In the genomic region with DNA sequence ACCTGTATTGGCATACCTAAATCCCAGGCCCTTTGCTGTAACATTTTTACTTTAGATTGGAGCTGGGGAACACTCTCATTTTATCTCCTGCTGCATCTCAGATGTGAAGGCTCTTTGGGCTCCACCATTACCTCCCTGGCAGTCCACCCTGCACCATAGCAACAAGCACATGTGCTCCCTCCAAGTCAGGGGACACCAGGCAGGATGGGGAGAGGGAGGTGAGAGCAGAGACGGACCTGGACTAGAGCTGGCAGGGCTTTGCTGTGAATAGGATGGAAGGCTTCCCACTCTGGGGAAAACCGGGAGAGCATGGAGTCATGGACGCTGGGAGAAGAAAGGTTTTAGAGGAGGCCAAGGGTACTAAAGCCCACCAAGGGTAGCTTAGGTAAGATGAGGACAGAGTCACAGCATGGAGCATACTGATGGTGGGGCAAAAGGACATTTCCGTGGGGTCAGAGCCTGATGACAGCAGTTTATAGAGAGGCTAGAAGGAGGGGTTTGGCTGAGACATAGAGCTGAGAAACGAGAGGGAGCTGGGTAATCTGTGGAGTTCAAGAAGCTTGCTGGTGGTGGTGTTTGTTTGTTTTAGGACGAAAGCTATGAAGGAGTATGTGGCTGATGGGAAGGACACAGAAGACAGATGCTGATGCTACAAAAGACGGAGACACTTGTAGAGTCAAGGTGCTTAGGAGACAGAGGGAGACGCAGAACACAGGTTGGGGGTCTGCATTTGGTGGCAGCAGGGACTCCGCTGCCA, we compare ENCODE assay signal across 17 cellular contexts.
DNase-seq lines count a peak whose midpoint lies in the region; ATAC-seq and TF ChIP-seq lines count a peak whose summit lies in the region.
"Had no signal": no experiment of that assay in that cellular context is flagged by ENCODE, and none has a peak within 500 bp of the region (broad histone marks: within the 10 kb centered on the region; RNA-seq: fewer than 3 reads in every experiment).

No MANE protein-coding gene starts in this region.

- H3K27me3 Mint-ChIP-seq in osteocyte (ENCODE audit: unreplicated experiment) = no peaks in the 10 kb centered on the region
- H3K27me3 Mint-ChIP-seq in activated T-cell treated with anti-CD3 and anti-CD28 coated beads, Interleukin-2, amount 50 U/mL, for 72 hours (ENCODE audit: low read depth) = peaks cover 15% of the 10 kb centered on the region

- H3K4me1 ChIP-seq in gastroesophageal sphincter (peaks cover 4 to 42% (median 12%) of the 10 kb centered on the region in 3 donors), upper lobe of left lung (peaks cover 0 to 6% (median 5%) of the 10 kb centered on the region in 4 donors)

- H3K27ac Mint-ChIP-seq in osteocyte (ENCODE audit: unreplicated experiment) = peak overlapping the region; percentile 89
- no peak overlapping the region for H3K27ac Mint-ChIP-seq in activated T-cell treated with anti-CD3 and anti-CD28 coated beads, Interleukin-2, amount 50 U/mL, for 72 hours
- H3K27ac Mint-ChIP-seq: activated naive CD4-positive, alpha-beta T cell treated with anti-CD3 and anti-CD28 coated beads, Interleukin-2, amount 50 U/mL, for 72 hours had no signal

- no peak overlapping the region for H3K4me3 ChIP-seq in gastroesophageal sphincter
- H3K4me3 ChIP-seq in upper lobe of left lung = no peak overlapping the region
- H3K4me3 ChIP-seq: BLaER1 had no signal

- no peaks in the 10 kb centered on the region for H3K36me3 Mint-ChIP-seq in osteocyte (ENCODE audit: unreplicated experiment)
- H3K36me3 Mint-ChIP-seq in activated T-cell treated with anti-CD3 and anti-CD28 coated beads, Interleukin-2, amount 50 U/mL, for 72 hours (ENCODE audit: insufficient read depth in 2 of 2) = no peaks in the 10 kb centered on the region
- H3K36me3 Mint-ChIP-seq: activated naive CD4-positive, alpha-beta T cell treated with anti-CD3 and anti-CD28 coated beads, Interleukin-2, amount 50 U/mL, for 72 hours had no signal

- TF ChIP-seq EP300 in gastroesophageal sphincter (IDR thresholded peaks at IDR 0.05) = no peak
- no peak for TF ChIP-seq EP300 in upper lobe of left lung (IDR thresholded peaks at IDR 0.05)

- H3K27me3 ChIP-seq in gastroesophageal sphincter (no peaks in the 10 kb centered on the region), upper lobe of left lung (no peaks in the 10 kb centered on the region)
- H3K27me3 ChIP-seq: BLaER1 had no signal

- WGBS in gastroesophageal sphincter (ENCODE audit: low coverage in 1 of 2), 2 donors = 59 to 66% methylated on average over 5 to 9 of the region's 9 CpGs
- 75 to 79% methylated on average over 9 of the region's 9 CpGs for WGBS in upper lobe of left lung, 2 donors

- no peak for TF ChIP-seq CTCF in gastroesophageal sphincter (IDR thresholded peaks at IDR 0.05)
- TF ChIP-seq CTCF in osteocyte (IDR thresholded peaks at IDR 0.05) = no peak
- TF ChIP-seq CTCF in upper lobe of left lung (IDR thresholded peaks at IDR 0.05) = no peak

- H3K4me1 Mint-ChIP-seq in osteocyte (ENCODE audit: unreplicated experiment) = peaks cover 54% of the 10 kb centered on the region
- no peaks in the 10 kb centered on the region for H3K4me1 Mint-ChIP-seq in activated T-cell treated with anti-CD3 and anti-CD28 coated beads, Interleukin-2, amount 50 U/mL, for 72 hours (ENCODE audit: low read depth)

- peak; percentile 41 for DNase-seq in SK-N-DZ (ENCODE audit: low spot score)
- DNase-seq in osteocyte (ENCODE audit: extremely low spot score, unreplicated experiment) = no peak
- DNase-seq in upper lobe of left lung = no peak
- DNase-seq in activated T-cell treated with anti-CD3 and anti-CD28 coated beads, Interleukin-2, amount 50 U/mL, for 72 hours = no peak
- DNase-seq: activated CD8-positive, alpha-beta memory T cell treated with anti-CD3 and anti-CD28 coated beads, Interleukin-2, amount 50 U/mL, for 4 hours; cerebellar nuclear complex; NCI-H774; nephron progenitor cell; RPMI8226; stimulated activated CD4-positive, alpha-beta T cell treated with anti-CD3 and anti-CD28 coated beads, Interleukin-4, amount 100 ng/mL, for 1 hour had no signal

- H3K9me3 Mint-ChIP-seq in osteocyte (ENCODE audit: unreplicated experiment) = peaks cover 13% of the 10 kb centered on the region
- H3K9me3 Mint-ChIP-seq in activated T-cell treated with anti-CD3 and anti-CD28 coated beads, Interleukin-2, amount 50 U/mL, for 72 hours = no peaks in the 10 kb centered on the region
- H3K9me3 Mint-ChIP-seq: activated naive CD4-positive, alpha-beta T cell treated with anti-CD3 and anti-CD28 coated beads, Interleukin-2, amount 50 U/mL, for 72 hours had no signal

- peak overlapping the region; percentile 52 to 85 (median 78) for H3K27ac ChIP-seq in gastroesophageal sphincter
- H3K27ac ChIP-seq in upper lobe of left lung = peak overlapping the region; percentile 41 to 55 (median 49)
- H3K27ac ChIP-seq: BLaER1, epithelial cell of prostate had no signal

- H3K36me3 ChIP-seq in gastroesophageal sphincter = no peaks in the 10 kb centered on the region
- H3K36me3 ChIP-seq in upper lobe of left lung = no peaks in the 10 kb centered on the region
- H3K36me3 ChIP-seq: BLaER1 had no signal

- no peak overlapping the region for H3K4me3 Mint-ChIP-seq in osteocyte (ENCODE audit: unreplicated experiment)
- H3K4me3 Mint-ChIP-seq in activated T-cell treated with anti-CD3 and anti-CD28 coated beads, Interleukin-2, amount 50 U/mL, for 72 hours = no peak overlapping the region
- H3K4me3 Mint-ChIP-seq: nephron progenitor cell had no signal

- TF ChIP-seq POLR2A in gastroesophageal sphincter (IDR thresholded peaks at IDR 0.05) (no peak), upper lobe of left lung (IDR thresholded peaks at IDR 0.05) (no peak), GM18505 (IDR thresholded peaks at IDR 0.05; ENCODE audit: borderline replicate concordance, extremely low read depth, insufficient read depth, insufficient read length) (no peak)

- H3K9me3 ChIP-seq in gastroesophageal sphincter = no peaks in the 10 kb centered on the region
- H3K9me3 ChIP-seq in upper lobe of left lung = no peaks in the 10 kb centered on the region

- no peak for ATAC-seq in gastroesophageal sphincter
- ATAC-seq in upper lobe of left lung (ENCODE audit: low FRiP score in 2 of 2) = peak in 1 of 2 donors; percentile 37
- ATAC-seq in GM21737 (IDR thresholded peaks at IDR 0.05; ENCODE audit: unreplicated experiment) = no peak
- ATAC-seq in GM18505 (IDR thresholded peaks at IDR 0.05; ENCODE audit: unreplicated experiment) = no peak
- ATAC-seq in GM19324 (IDR thresholded peaks at IDR 0.05; ENCODE audit: low FRiP score, unreplicated experiment) = no peak
- no peak for ATAC-seq in activated T-cell treated with anti-CD3 and anti-CD28 coated beads, Interleukin-2, amount 50 U/mL, for 72 hours (replicated peaks in 1 of 2)
- ATAC-seq: activated naive CD4-positive, alpha-beta T cell treated with anti-CD3 and anti-CD28 coated beads, Interleukin-2, amount 50 U/mL, for 72 hours had no signal
